ENCODE assay signal across 9 cellular contexts in the genomic region with DNA sequence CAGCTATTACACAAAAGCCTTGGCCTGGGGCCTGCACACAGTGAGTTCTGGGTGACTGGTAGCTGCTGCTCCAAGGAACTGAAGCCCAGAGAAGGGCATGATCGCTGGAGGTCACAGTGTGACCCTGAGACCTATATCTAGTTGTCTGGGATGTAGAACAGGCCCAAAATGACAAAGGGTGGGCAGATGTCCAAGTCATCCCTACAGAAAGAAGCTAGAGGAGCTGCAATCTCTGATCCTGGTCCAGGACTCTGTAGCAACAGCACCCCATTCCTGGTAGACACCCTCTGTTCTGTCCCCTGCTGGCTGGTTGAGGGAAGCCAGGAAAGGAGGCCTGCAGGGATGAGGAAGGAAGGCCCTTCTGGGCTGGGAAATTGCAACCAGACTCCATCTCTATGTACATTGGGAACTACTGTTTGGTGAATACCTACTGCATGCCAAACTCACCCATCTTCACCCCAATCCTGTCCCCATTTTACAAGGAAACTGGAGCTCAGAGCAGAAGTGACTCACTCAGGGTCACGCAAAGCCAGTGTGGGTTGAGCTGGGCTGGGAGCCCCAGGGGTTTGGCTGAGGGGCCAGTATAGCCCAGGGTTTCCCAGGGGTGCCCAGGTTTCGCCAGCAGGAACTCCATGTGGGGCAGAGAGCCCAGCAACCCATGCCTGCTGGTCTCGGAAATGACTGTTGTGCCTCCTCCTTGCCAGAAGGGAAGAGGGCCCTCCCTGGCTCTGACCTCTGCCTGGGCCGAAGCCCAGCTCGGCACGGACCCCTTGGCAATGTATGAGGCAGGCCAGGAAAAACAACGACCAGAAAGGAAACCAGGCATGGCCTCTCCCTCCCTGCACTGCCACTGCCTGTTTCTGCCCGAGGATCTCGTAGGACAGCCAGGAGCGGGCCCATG. TPM values are rescaled to one million over a fixed set of nuclear protein-coding genes. Genes with fewer than 3 reads are reported as not detected.
DNase-seq lines count a peak whose midpoint lies in the region; ATAC-seq and TF ChIP-seq lines count a peak whose summit lies in the region.
"Had no signal": no experiment of that assay in that cellular context is flagged by ENCODE, and none has a peak within 500 bp of the region (broad histone marks: within the 10 kb centered on the region; RNA-seq: fewer than 3 reads in every experiment).

No MANE protein-coding gene starts in this region.

- peaks cover 13% of the 10 kb centered on the region for H3K4me1 ChIP-seq in neural progenitor cell
- H3K4me1 ChIP-seq in CD8-positive, alpha-beta T cell (ENCODE audit: insufficient read depth, low read length), result peaks cover 6% of the 10 kb centered on the region

- H4K20me1 ChIP-seq in neural progenitor cell (ENCODE audit: low read depth), result no peaks in the 10 kb centered on the region

- intact Hi-C loops in CD8-positive, alpha-beta T cell (cut with DNase I, micrococcal nuclease), result loop anchor here in 1 of 2 experiments (10.0 kb wide), 1 partner anchor 54 kb away; no protein-coding TSS in a partner anchor

- peaks cover 3% of the 10 kb centered on the region for H3K36me3 ChIP-seq in neural progenitor cell
- no peaks in the 10 kb centered on the region for H3K36me3 ChIP-seq in CD8-positive, alpha-beta T cell (ENCODE audit: insufficient read depth, low read length)

- H3K4me1 Mint-ChIP-seq in neural progenitor cell, result peaks cover 36% of the 10 kb centered on the region
- peaks cover 8% of the 10 kb centered on the region for H3K4me1 Mint-ChIP-seq in CD8-positive, alpha-beta T cell (ENCODE audit: low read depth)

- TF ChIP-seq CTCF in epithelial cell of proximal tubule (conservative IDR thresholded peaks at IDR 0.05; ENCODE audit: low read depth, low read length) (peak; percentile 46), neural progenitor cell (IDR thresholded peaks at IDR 0.05) (peak; percentile 9)
- TF ChIP-seq CTCF in CD8-positive, alpha-beta T cell (IDR thresholded peaks at IDR 0.05), result no peak

- H3K9me3 Mint-ChIP-seq in neural progenitor cell, result no peaks in the 10 kb centered on the region
- H3K9me3 Mint-ChIP-seq in CD8-positive, alpha-beta T cell, result no peaks in the 10 kb centered on the region

- H3K27me3 ChIP-seq in neural progenitor cell, result no peaks in the 10 kb centered on the region
- no peaks in the 10 kb centered on the region for H3K27me3 ChIP-seq in CD8-positive, alpha-beta T cell (ENCODE audit: insufficient read depth, low read length)

- no peak overlapping the region for H2AFZ ChIP-seq in neural progenitor cell (replicated peaks)

- TF ChIP-seq POLR2A in erythroblast (IDR thresholded peaks at IDR 0.05; ENCODE audit: low read length), result no peak

- H3K27ac Mint-ChIP-seq in neural progenitor cell, result peak overlapping the region; percentile 74
- H3K27ac Mint-ChIP-seq in CD8-positive, alpha-beta T cell, result no peak overlapping the region

- H3K4me3 Mint-ChIP-seq in neural progenitor cell, result no peak overlapping the region
- H3K4me3 Mint-ChIP-seq in CD8-positive, alpha-beta T cell, result no peak overlapping the region

- H3K4me2 ChIP-seq in neural progenitor cell, result no peak overlapping the region

- ATAC-seq in CD8-positive, alpha-beta T cell, result no peak
- no peak for ATAC-seq in HG02642 (IDR thresholded peaks at IDR 0.05; ENCODE audit: poor library complexity, unreplicated experiment)

- no peaks in the 10 kb centered on the region for H3K9me3 ChIP-seq in neural progenitor cell (ENCODE audit: low read depth)
- no peaks in the 10 kb centered on the region for H3K9me3 ChIP-seq in CD8-positive, alpha-beta T cell (ENCODE audit: low read length)

- peaks cover 15% of the 10 kb centered on the region for H3K36me3 Mint-ChIP-seq in neural progenitor cell
- no peaks in the 10 kb centered on the region for H3K36me3 Mint-ChIP-seq in CD8-positive, alpha-beta T cell

- CTCF ChIA-PET in CD8-positive, alpha-beta T cell (lab: Charles Lee), result interaction anchor here (0.6 to 1.5 kb wide), 4 partner anchors 9 to 286 kb away, joined by 3 read pairs; no protein-coding TSS in a partner anchor

- peaks cover 5% of the 10 kb centered on the region for H3K79me2 ChIP-seq in neural progenitor cell (ENCODE audit: low read depth)

- peaks cover 15% of the 10 kb centered on the region for H3F3A ChIP-seq in neural progenitor cell (ENCODE audit: low read depth)

- H3K27ac ChIP-seq in neural progenitor cell, result no peak overlapping the region
- no peak overlapping the region for H3K27ac ChIP-seq in CD8-positive, alpha-beta T cell (ENCODE audit: low read depth, low read length)

- H3K9ac ChIP-seq in neural progenitor cell, result no peak overlapping the region

- DNase-seq in AG08395 (ENCODE audit: low spot score), result peak; percentile 52
- peak; percentile 27 for DNase-seq in NCI-H446 treated with DMSO at 0.1 percent for 48 hours (lab: John Stamatoyannopoulos, UW)
- DNase-seq in epithelial cell of proximal tubule (ENCODE audit: low read depth), result no peak
- DNase-seq in neural progenitor cell (ENCODE audit: low spot score), result no peak
- no peak for DNase-seq in CD8-positive, alpha-beta T cell
- no peak for DNase-seq in erythroblast (lab: John Stamatoyannopoulos, UW)
- DNase-seq in NCI-H524 (lab: John Stamatoyannopoulos, UW), result no peak
- DNase-seq: stimulated activated CD4-positive, alpha-beta T cell treated with anti-CD3 and anti-CD28 coated beads, Interleukin-2, amount 100 ng/mL, for 48 hours had no signal

- H3K4me3 ChIP-seq in epithelial cell of proximal tubule (ENCODE audit: low read depth, low read length) (no peak overlapping the region), neural progenitor cell (no peak overlapping the region)
- H3K4me3 ChIP-seq in CD8-positive, alpha-beta T cell (ENCODE audit: low read depth, low read length), result no peak overlapping the region

- POLR2A ChIA-PET in CD8-positive, alpha-beta T cell (lab: Charles Lee), result no interaction called here

- peaks cover 4% of the 10 kb centered on the region for H3K27me3 Mint-ChIP-seq in neural progenitor cell (ENCODE audit: insufficient read depth, low read depth)
- H3K27me3 Mint-ChIP-seq in CD8-positive, alpha-beta T cell (ENCODE audit: low read depth), result no peaks in the 10 kb centered on the region

RNA-seq across cellular contexts. Expression of a gene that starts 44.9 kb away (rescaled TPM):
- total RNA-seq in epithelial cell of proximal tubule, result 0.17 and 1.1 TPM in 2 replicates
- 2.4 and 3.8 TPM in 2 replicates for total RNA-seq in neural progenitor cell (ENCODE audit: low replicate concordance)
- total RNA-seq in CD8-positive, alpha-beta T cell, result not detected

RNA-seq across cellular contexts. Expression of a gene that starts 57.5 kb away (rescaled TPM):
- total RNA-seq in epithelial cell of proximal tubule (19.8 and 29.6 TPM in 2 replicates), neural progenitor cell (ENCODE audit: low replicate concordance) (34.4 and 48.2 TPM in 2 replicates)
- total RNA-seq in CD8-positive, alpha-beta T cell, result 10 to 100 TPM; 12.2 to 13.1 TPM

Comparison
In these comparisons a context has a peak if more than half of its experiments do, and no peak if none do; other contexts are left out.
1. DNase-seq: peak in AG08395 (single experiment) and NCI-H446 treated with DMSO at 0.1 percent for 48 hours (single experiment); none in epithelial cell of proximal tubule (single experiment), neural progenitor cell (single experiment), CD8-positive, alpha-beta T cell (0 of 7), erythroblast (0 of 2) and NCI-H524 (0 of 2).